Comparison of ENCODE assay signal across 11 cellular contexts in the genomic region with DNA sequence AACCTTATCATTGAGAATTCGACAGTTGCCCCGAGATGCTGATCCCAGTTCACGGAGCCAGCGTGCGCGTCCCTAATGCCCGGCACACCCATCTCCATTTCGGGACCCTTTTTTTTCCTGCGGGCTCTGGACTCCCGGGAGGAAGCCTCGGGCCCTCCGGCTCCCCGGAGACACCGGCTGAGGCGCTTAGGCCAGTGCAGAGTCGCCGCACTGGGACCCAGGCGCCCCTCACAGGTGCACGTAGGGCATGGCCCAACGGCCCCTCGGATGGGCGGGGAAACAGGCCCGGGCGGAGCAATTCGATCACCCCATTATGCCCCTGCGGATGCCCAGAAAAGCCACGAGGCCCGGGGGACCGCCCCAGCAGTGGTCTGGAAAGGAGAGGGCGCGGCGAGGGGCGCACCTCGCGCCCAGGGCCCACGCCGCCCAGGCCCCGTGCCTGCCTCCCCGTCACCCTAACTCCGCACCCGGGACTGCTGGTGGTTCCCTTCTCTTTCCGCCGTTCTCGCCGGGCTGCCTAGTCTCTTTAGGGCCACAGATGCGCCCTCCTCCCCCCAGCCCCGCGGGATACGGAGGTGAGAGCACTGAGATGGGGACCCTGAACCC. TPM values are rescaled to one million over a fixed set of nuclear protein-coding genes. Genes with fewer than 3 reads are reported as not detected.
DNase-seq lines count a peak whose midpoint lies in the region; ATAC-seq and TF ChIP-seq lines count a peak whose summit lies in the region.
"Had no signal": no experiment of that assay in that cellular context is flagged by ENCODE, and none has a peak within 500 bp of the region (broad histone marks: within the 10 kb centered on the region; RNA-seq: fewer than 3 reads in every experiment).

No MANE protein-coding gene starts in this region.

- H3K27ac ChIP-seq in right atrium auricular region (peak overlapping the region; percentile 81 to 90), iPS DF 6.9 (ENCODE audit: low read length) (no peak overlapping the region), parathyroid adenoma (no peak overlapping the region)

- H3K27me3 ChIP-seq in right atrium auricular region, result peaks cover 8 to 24% of the 10 kb centered on the region in 2 donors
- H3K27me3 ChIP-seq in iPS DF 6.9 (ENCODE audit: control insufficient read depth, insufficient read depth, low read length), result peaks cover 80% of the 10 kb centered on the region
- peaks cover 13% of the 10 kb centered on the region for H3K27me3 ChIP-seq in parathyroid adenoma (ENCODE audit: control insufficient read depth, insufficient read depth, low read length)

- H3K9me3 ChIP-seq in right atrium auricular region (no peaks in the 10 kb centered on the region), iPS DF 6.9 (ENCODE audit: control insufficient read depth, insufficient read depth, low read length) (no peaks in the 10 kb centered on the region), parathyroid adenoma (ENCODE audit: control insufficient read depth, low read length) (no peaks in the 10 kb centered on the region)

- H2AFZ ChIP-seq in parathyroid adenoma, result peak overlapping the region; percentile 5

- H3K4me3 ChIP-seq in right atrium auricular region (peak overlapping the region in 1 of 2 donors; percentile 37), iPS DF 6.9 (ENCODE audit: low read length) (peak overlapping the region; percentile 25; the same call in 1 of the 2 replicates), parathyroid adenoma (ENCODE audit: low read depth, low read length) (no peak overlapping the region)

- H3K4me1 ChIP-seq in right atrium auricular region (peaks cover 0 to 91% of the 10 kb centered on the region in 2 donors), iPS DF 6.9 (ENCODE audit: control insufficient read depth, insufficient read depth, low read length) (peaks cover 6% of the 10 kb centered on the region), parathyroid adenoma (peaks cover 28% of the 10 kb centered on the region)

- intact Hi-C loops in cardiac septum (cut with DNase I), result loop anchor here (5.0 kb wide), 1 partner anchor 106 kb away; no protein-coding TSS in a partner anchor

- no CpG with 5 or more reads among the region's 49 CpGs for WGBS in iPS DF 6.9 (ENCODE audit: insufficient coverage, insufficient read length)

- no peak overlapping the region for H3K9ac ChIP-seq in parathyroid adenoma

- H3K4me2 ChIP-seq in parathyroid adenoma (ENCODE audit: low read length), result no peak overlapping the region

- H3K79me2 ChIP-seq in parathyroid adenoma, result peaks cover 5% of the 10 kb centered on the region

- no peak for DNase-seq in right atrium auricular region (ENCODE audit: low spot score)
- DNase-seq in cardiac septum (ENCODE audit: low spot score), result no peak
- DNase-seq in iPS DF 6.9 (ENCODE audit: low read depth, low spot score), result no peak
- DNase-seq in DMS 273 treated with DMSO at 0.1 percent for 48 hours (lab: John Stamatoyannopoulos, UW), result no peak
- no peak for DNase-seq in T-helper 2 cell
- DNase-seq: effector CD8-positive, alpha-beta T cell; NCI-H1436 treated with DMSO at 0.1 percent for 48 hours; stimulated activated CD4-positive, alpha-beta T cell treated with anti-CD3 and anti-CD28 coated beads, Interleukin-15, amount 100 ng/mL, for 24 hours had no signal

- TF ChIP-seq CTCF in right atrium auricular region (IDR thresholded peaks at IDR 0.05) (no peak), parathyroid adenoma (IDR thresholded peaks at IDR 0.05) (no peak)

- H3K36me3 ChIP-seq in right atrium auricular region (no peaks in the 10 kb centered on the region), iPS DF 6.9 (ENCODE audit: control insufficient read depth, insufficient read depth, low read length) (no peaks in the 10 kb centered on the region), parathyroid adenoma (ENCODE audit: control insufficient read depth, insufficient read depth, low read length) (no peaks in the 10 kb centered on the region)

- no peak for ATAC-seq in GM19324 (IDR thresholded peaks at IDR 0.05; ENCODE audit: low FRiP score, unreplicated experiment)
- no peak for ATAC-seq in GM19035 (IDR thresholded peaks at IDR 0.05; ENCODE audit: unreplicated experiment)

RNA-seq across cellular contexts. Expression of gene ZFHX3, which starts 18.5 kb away (rescaled TPM):
- 10 to 100 TPM in 1 of 2 donors, 1 to 10 TPM in 1; 9.2 to 18.9 TPM for total RNA-seq in right atrium auricular region
- total RNA-seq in cardiac septum, result 15.7 TPM

Comparison
In these comparisons a context has a peak if more than half of its experiments do, and no peak if none do; other contexts are left out.
1. H3K27ac ChIP-seq: peak in right atrium auricular region (2 of 2); none in iPS DF 6.9 (single experiment) and parathyroid adenoma (single experiment).